ENCODE assay signal across 1 cellular context in the genomic region with DNA sequence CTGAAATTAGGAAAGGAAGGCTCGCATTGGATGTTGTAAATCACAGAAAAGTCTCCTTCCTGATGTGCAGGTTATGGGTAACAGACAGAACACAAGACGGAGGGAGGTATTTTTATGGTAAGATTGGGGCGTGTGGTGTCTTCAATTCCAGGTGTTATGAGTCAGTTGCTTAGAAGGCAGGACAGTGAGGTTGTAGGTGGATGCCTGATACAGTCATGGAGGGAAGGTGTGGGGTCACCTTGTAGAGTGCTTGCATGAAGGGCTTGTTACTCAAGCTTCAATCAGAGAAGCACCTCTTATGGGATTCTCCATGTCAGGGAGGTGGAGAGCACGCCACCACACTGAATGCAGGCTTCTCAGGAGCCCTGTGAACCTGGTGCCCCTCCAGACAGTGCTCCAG.
TF ChIP-seq lines count a peak whose summit lies in the region.

No MANE protein-coding gene starts in this region.

TF ChIP-seq in H1, 55 proteins besides CTCF, POLR2A, EP300 and RAD21:
- TF ChIP-seq FOSL1 (IDR thresholded peaks at IDR 0.05; ENCODE audit: insufficient read depth, low read depth, low read length) = no peak
- TF ChIP-seq SRF (IDR thresholded peaks at IDR 0.05; ENCODE audit: low read depth, low read length) = no peak
- no peak for TF ChIP-seq HDAC6 (IDR thresholded peaks at IDR 0.05; ENCODE audit: low read depth, low read length)
- no peak for TF ChIP-seq POU5F1 (IDR thresholded peaks at IDR 0.05; ENCODE audit: low read depth, low read length)
- no peak for TF ChIP-seq NANOG (IDR thresholded peaks at IDR 0.05; ENCODE audit: insufficient read depth, low read depth, low read length, poor library complexity, severe bottlenecking)
- TF ChIP-seq, protein P1, sequence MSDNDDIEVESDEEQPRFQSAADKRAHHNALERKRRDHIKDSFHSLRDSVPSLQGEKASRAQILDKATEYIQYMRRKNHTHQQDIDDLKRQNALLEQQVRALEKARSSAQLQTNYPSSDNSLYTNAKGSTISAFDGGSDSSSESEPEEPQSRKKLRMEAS (IDR thresholded peaks at IDR 0.05) = no peak
- no peak for TF ChIP-seq BACH1 (IDR thresholded peaks at IDR 0.05; ENCODE audit: low read length)
- TF ChIP-seq RXRA (IDR thresholded peaks at IDR 0.05; ENCODE audit: insufficient read depth, low read depth, low read length) = no peak
- TF ChIP-seq KDM1A (IDR thresholded peaks at IDR 0.05; ENCODE audit: borderline replicate concordance, low read length) = no peak
- TF ChIP-seq ASH2L (IDR thresholded peaks at IDR 0.05; ENCODE audit: low read length) = no peak
- TF ChIP-seq SP1 (IDR thresholded peaks at IDR 0.05; ENCODE audit: low read depth, low read length) = no peak
- TF ChIP-seq BCL11A (IDR thresholded peaks at IDR 0.05; ENCODE audit: low read depth in 2 of 2, low read length in 2 of 2) = no peak
- no peak for TF ChIP-seq KDM5A (IDR thresholded peaks at IDR 0.05; ENCODE audit: low read length)
- no peak for TF ChIP-seq JUND (IDR thresholded peaks at IDR 0.05; ENCODE audit: low read length)
